Comparison of ENCODE assay signal across 10 cellular contexts in genomic region chr18:80009661-80010550, GRCh38. TPM values are rescaled to one million over a fixed set of nuclear protein-coding genes. Genes with fewer than 3 reads are reported as not detected.
DNase-seq lines count a peak whose midpoint lies in the region; ATAC-seq and TF ChIP-seq lines count a peak whose summit lies in the region.
"Had no signal": no experiment of that assay in that cellular context is flagged by ENCODE, and none has a peak within 500 bp of the region (broad histone marks: within the 10 kb centered on the region; RNA-seq: fewer than 3 reads in every experiment).

No MANE protein-coding gene starts in this region.

- H3K27ac ChIP-seq in RWPE2 (ENCODE audit: poor library complexity, severe bottlenecking), result peak overlapping the region; percentile 29

- no peak overlapping the region for H3K4me3 Mint-ChIP-seq in progenitor cell of endocrine pancreas (ENCODE audit: low read depth)
- H3K4me3 Mint-ChIP-seq in activated naive CD4-positive, alpha-beta T cell treated with anti-CD3 and anti-CD28 coated beads, Interleukin-2, amount 10 ng/mL, durations not matched to agents 7 days and 5 days, result no peak overlapping the region
- no peak overlapping the region for H3K4me3 Mint-ChIP-seq in T-helper 2 cell treated with Interferon-gamma antibody and Interleukin-4, amounts not matched to agents 5 μg/mL and 100 μg/mL, for 36 hours
- H3K4me3 Mint-ChIP-seq: activated T-cell treated with anti-CD3 and anti-CD28 coated beads, Interleukin-2, amount 50 U/mL, for 24 hours had no signal

- H3K4me1 ChIP-seq in RWPE2 (ENCODE audit: insufficient read depth, poor library complexity, severe bottlenecking), result peaks cover 7% of the 10 kb centered on the region
- H3K4me1 ChIP-seq: Peyer's patch had no signal

- peak overlapping the region; percentile 59 for H3K27ac Mint-ChIP-seq in progenitor cell of endocrine pancreas
- no peak overlapping the region for H3K27ac Mint-ChIP-seq in activated naive CD4-positive, alpha-beta T cell treated with anti-CD3 and anti-CD28 coated beads, Interleukin-2, amount 10 ng/mL, durations not matched to agents 7 days and 5 days
- H3K27ac Mint-ChIP-seq in T-helper 2 cell treated with Interferon-gamma antibody and Interleukin-4, amounts not matched to agents 5 μg/mL and 100 μg/mL, for 36 hours, result no peak overlapping the region
- H3K27ac Mint-ChIP-seq: activated T-cell treated with anti-CD3 and anti-CD28 coated beads, Interleukin-2, amount 50 U/mL, for 24 hours had no signal

- no peaks in the 10 kb centered on the region for H3K27me3 ChIP-seq in RWPE2 (ENCODE audit: insufficient read depth, poor library complexity, severe bottlenecking)
- H3K27me3 ChIP-seq: Peyer's patch had no signal

- H3K4me1 Mint-ChIP-seq in progenitor cell of endocrine pancreas (ENCODE audit: low read depth), result no peaks in the 10 kb centered on the region
- H3K4me1 Mint-ChIP-seq in activated naive CD4-positive, alpha-beta T cell treated with anti-CD3 and anti-CD28 coated beads, Interleukin-2, amount 10 ng/mL, durations not matched to agents 7 days and 5 days, result no peaks in the 10 kb centered on the region
- no peaks in the 10 kb centered on the region for H3K4me1 Mint-ChIP-seq in T-helper 2 cell treated with Interferon-gamma antibody and Interleukin-4, amounts not matched to agents 5 μg/mL and 100 μg/mL, for 36 hours (ENCODE audit: low read depth)

- DNase-seq in DMS 273 (lab: John Stamatoyannopoulos, UW; ENCODE audit: unreplicated experiment) (peak; percentile 74), RWPE2 (ENCODE audit: low spot score) (peak; percentile 86), fibroblast of the aortic adventitia (ENCODE audit: low read depth) (peak; percentile 98), progenitor cell of endocrine pancreas (ENCODE audit: low spot score, unreplicated experiment) (no peak), NOMO-1 treated with DMSO at 0.1 percent for 48 hours (lab: John Stamatoyannopoulos, UW; ENCODE audit: unreplicated experiment) (no peak), NCI-H526 treated with DMSO at 0.1 percent for 48 hours (lab: John Stamatoyannopoulos, UW) (no peak)
- no peak for DNase-seq in activated naive CD4-positive, alpha-beta T cell treated with anti-CD3 and anti-CD28 coated beads, Interleukin-2, amount 10 ng/mL, durations not matched to agents 7 days and 5 days
- DNase-seq in T-helper 2 cell treated with Interferon-gamma antibody and Interleukin-4, amounts not matched to agents 5 μg/mL and 100 μg/mL, for 36 hours (ENCODE audit: low spot score), result no peak
- DNase-seq: activated T-cell treated with anti-CD3 and anti-CD28 coated beads, Interleukin-2, amount 50 U/mL, for 24 hours; Peyer's patch had no signal

- TF ChIP-seq CTCF in RWPE2 (IDR thresholded peaks at IDR 0.05; ENCODE audit: poor library complexity, severe bottlenecking) (no peak), fibroblast of the aortic adventitia (IDR thresholded peaks at IDR 0.05; ENCODE audit: insufficient read depth, low read length) (no peak), progenitor cell of endocrine pancreas (IDR thresholded peaks at IDR 0.05; ENCODE audit: unreplicated experiment) (no peak)

- H3K9me3 ChIP-seq in RWPE2 (ENCODE audit: severe bottlenecking), result no peaks in the 10 kb centered on the region

- H3K4me3 ChIP-seq in RWPE2 (ENCODE audit: severe bottlenecking) (no peak overlapping the region), fibroblast of the aortic adventitia (ENCODE audit: low read depth, low read length) (no peak overlapping the region)
- H3K4me3 ChIP-seq: Peyer's patch had no signal

- H3K36me3 Mint-ChIP-seq in progenitor cell of endocrine pancreas (ENCODE audit: insufficient read depth), result peaks cover 14% of the 10 kb centered on the region
- no peaks in the 10 kb centered on the region for H3K36me3 Mint-ChIP-seq in activated naive CD4-positive, alpha-beta T cell treated with anti-CD3 and anti-CD28 coated beads, Interleukin-2, amount 10 ng/mL, durations not matched to agents 7 days and 5 days
- H3K36me3 Mint-ChIP-seq in T-helper 2 cell treated with Interferon-gamma antibody and Interleukin-4, amounts not matched to agents 5 μg/mL and 100 μg/mL, for 36 hours (ENCODE audit: low read depth), result no peaks in the 10 kb centered on the region

- peaks cover 51% of the 10 kb centered on the region for H3K9me3 Mint-ChIP-seq in progenitor cell of endocrine pancreas (ENCODE audit: low read depth)
- H3K9me3 Mint-ChIP-seq in activated naive CD4-positive, alpha-beta T cell treated with anti-CD3 and anti-CD28 coated beads, Interleukin-2, amount 10 ng/mL, durations not matched to agents 7 days and 5 days, result peaks cover 28% of the 10 kb centered on the region
- peaks cover 35% of the 10 kb centered on the region for H3K9me3 Mint-ChIP-seq in T-helper 2 cell treated with Interferon-gamma antibody and Interleukin-4, amounts not matched to agents 5 μg/mL and 100 μg/mL, for 36 hours

- CTCF ChIA-PET in activated naive CD4-positive, alpha-beta T cell treated with anti-CD3 and anti-CD28 coated beads, Interleukin-2, amount 10 ng/mL, durations not matched to agents 7 days and 5 days (lab: Charles Lee), result no interaction called here

- peak; percentile 99 for ATAC-seq in RWPE2 (ENCODE audit: low read depth)

- no peaks in the 10 kb centered on the region for H3K27me3 Mint-ChIP-seq in progenitor cell of endocrine pancreas
- H3K27me3 Mint-ChIP-seq in activated naive CD4-positive, alpha-beta T cell treated with anti-CD3 and anti-CD28 coated beads, Interleukin-2, amount 10 ng/mL, durations not matched to agents 7 days and 5 days, result no peaks in the 10 kb centered on the region
- no peaks in the 10 kb centered on the region for H3K27me3 Mint-ChIP-seq in T-helper 2 cell treated with Interferon-gamma antibody and Interleukin-4, amounts not matched to agents 5 μg/mL and 100 μg/mL, for 36 hours (ENCODE audit: low read depth)
- H3K27me3 Mint-ChIP-seq: activated T-cell treated with anti-CD3 and anti-CD28 coated beads, Interleukin-2, amount 50 U/mL, for 24 hours had no signal

- H3K36me3 ChIP-seq in RWPE2 (ENCODE audit: low read depth), result no peaks in the 10 kb centered on the region
- H3K36me3 ChIP-seq: Peyer's patch had no signal

RNA-seq across cellular contexts. Expression of gene TXNL4A, which starts 21.5 kb away (rescaled TPM):
- total RNA-seq in fibroblast of the aortic adventitia (ENCODE audit: low replicate concordance), result 54.6 and 62.2 TPM in 2 replicates
- total RNA-seq in progenitor cell of endocrine pancreas, result 103 and 104 TPM in 2 replicates

RNA-seq across cellular contexts. Expression of gene RBFA, which starts 24.3 kb away (rescaled TPM):
- 17.6 and 20.1 TPM in 2 replicates for total RNA-seq in fibroblast of the aortic adventitia (ENCODE audit: low replicate concordance)
- total RNA-seq in progenitor cell of endocrine pancreas, result 34.2 and 34.3 TPM in 2 replicates

RNA-seq across cellular contexts. Expression of gene HSBP1L1, which starts 45.5 kb away (rescaled TPM):
- total RNA-seq in fibroblast of the aortic adventitia (ENCODE audit: low replicate concordance) (2.5 and 7.2 TPM in 2 replicates), progenitor cell of endocrine pancreas (7.0 and 8.0 TPM in 2 replicates)

RNA-seq across cellular contexts. Expression of gene SLC66A2, which starts 58.5 kb away (rescaled TPM):
- total RNA-seq in fibroblast of the aortic adventitia (ENCODE audit: low replicate concordance) (15.6 and 24.6 TPM in 2 replicates), progenitor cell of endocrine pancreas (31.0 and 31.6 TPM in 2 replicates)

Comparison
In these comparisons a context has a peak if more than half of its experiments do, and no peak if none do; other contexts are left out.
1. DNase-seq: peak in DMS 273 (single experiment), RWPE2 (single experiment) and fibroblast of the aortic adventitia (single experiment); none in progenitor cell of endocrine pancreas (single experiment), NOMO-1 treated with DMSO at 0.1 percent for 48 hours (single experiment), NCI-H526 treated with DMSO at 0.1 percent for 48 hours (single experiment), activated naive CD4-positive, alpha-beta T cell treated with anti-CD3 and anti-CD28 coated beads, Interleukin-2, amount 10 ng/mL, durations not matched to agents 7 days and 5 days (single experiment) and T-helper 2 cell treated with Interferon-gamma antibody and Interleukin-4, amounts not matched to agents 5 μg/mL and 100 μg/mL, for 36 hours (single experiment).